In the genomic region with DNA sequence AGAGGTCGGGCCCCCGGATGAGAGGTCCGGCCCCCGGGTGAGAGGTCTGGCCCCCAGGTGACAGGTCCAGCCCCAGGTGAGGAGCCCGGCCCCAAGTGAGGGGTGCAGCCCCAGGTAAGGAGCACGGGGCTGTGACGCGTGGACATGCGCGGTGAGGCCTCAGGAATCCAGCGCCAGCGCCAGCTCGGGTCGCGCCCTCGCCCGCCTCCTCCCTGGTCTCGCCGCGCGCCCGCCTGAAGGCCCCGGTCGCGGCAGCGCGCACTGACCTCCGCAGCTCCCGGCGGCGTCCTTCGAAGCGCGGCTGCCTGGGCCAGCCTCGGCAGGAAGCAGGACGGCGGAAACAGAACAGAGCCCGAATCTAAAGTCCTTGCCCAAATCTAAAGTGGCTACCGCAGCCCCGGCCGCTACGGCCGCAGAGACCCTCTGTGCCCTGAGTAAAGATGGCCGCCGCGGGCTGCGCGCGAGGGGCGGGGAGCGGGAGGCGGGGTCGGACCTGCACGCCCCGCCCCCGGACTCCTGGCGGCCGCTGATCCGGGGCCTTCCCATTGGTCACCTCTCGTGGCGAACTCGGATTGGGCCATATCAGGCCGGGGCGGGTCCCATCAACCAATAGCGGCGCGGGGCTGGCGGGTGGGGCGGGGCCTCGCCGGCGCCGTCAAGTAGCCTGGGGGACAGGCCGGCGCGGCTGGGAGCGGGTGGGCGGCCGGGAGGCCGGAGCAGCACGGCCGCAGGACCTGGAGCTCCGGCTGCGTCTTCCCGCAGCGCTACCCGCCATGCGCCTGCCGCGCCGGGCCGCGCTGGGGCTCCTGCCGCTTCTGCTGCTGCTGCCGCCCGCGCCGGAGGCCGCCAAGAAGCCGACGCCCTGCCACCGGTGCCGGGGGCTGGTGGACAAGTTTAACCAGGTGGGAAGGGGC, we compare ENCODE assay signal across 8 cellular contexts. TPM values are rescaled to one million over a fixed set of nuclear protein-coding genes. Genes with fewer than 3 reads are reported as not detected.
DNase-seq lines count a peak whose midpoint lies in the region; ATAC-seq and TF ChIP-seq lines count a peak whose summit lies in the region.

A gene (minus strand): TSS at position 442 of the 914 bp plus-strand sequence. CDS start 4,673 bp downstream, outside the sequence.
A gene with protein sequence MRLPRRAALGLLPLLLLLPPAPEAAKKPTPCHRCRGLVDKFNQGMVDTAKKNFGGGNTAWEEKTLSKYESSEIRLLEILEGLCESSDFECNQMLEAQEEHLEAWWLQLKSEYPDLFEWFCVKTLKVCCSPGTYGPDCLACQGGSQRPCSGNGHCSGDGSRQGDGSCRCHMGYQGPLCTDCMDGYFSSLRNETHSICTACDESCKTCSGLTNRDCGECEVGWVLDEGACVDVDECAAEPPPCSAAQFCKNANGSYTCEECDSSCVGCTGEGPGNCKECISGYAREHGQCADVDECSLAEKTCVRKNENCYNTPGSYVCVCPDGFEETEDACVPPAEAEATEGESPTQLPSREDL (plus strand): TSS at position 638 of the 914 bp plus-strand sequence. CDS start 136 bp downstream, at position 774.

- H3K36me3 ChIP-seq in heart right ventricle (peaks cover 0 to 44% (median 12%) of the 10 kb centered on the region in 9 donors), upper lobe of left lung (peaks cover 0 to 27% (median 21%) of the 10 kb centered on the region in 4 donors)

- H3K9me3 ChIP-seq in heart right ventricle (no peaks in the 10 kb centered on the region), upper lobe of left lung (no peaks in the 10 kb centered on the region)

- TF ChIP-seq CTCF in GM13977 (IDR thresholded peaks at IDR 0.05; ENCODE audit: extremely low read depth, insufficient read depth, missing control alignments) (no peak), heart right ventricle (IDR thresholded peaks at IDR 0.05) (peak in 2 of 9 donors; percentile 9 to 19), upper lobe of left lung (IDR thresholded peaks at IDR 0.05) (peak in 3 of 6 experiments; percentile 10 to 28 (median 15))

- WGBS in heart right ventricle, 2 donors = 1% methylated on average over 103 of the region's 103 CpGs
- 0 to 1% methylated on average over 2 to 65 of the region's 103 CpGs for WGBS in upper lobe of left lung, 2 donors

- TF ChIP-seq POLR2A in upper lobe of left lung (IDR thresholded peaks at IDR 0.05) = peak in 3 of 4 donors; percentile 64 to 88 (median 78)

- intact Hi-C loops in T-helper 1 cell treated with Interleukin-12 subunit alpha and Interleukin-12 subunit beta and Interleukin-4 antibody, amounts not matched to agents 30 ng/mL and 1 ng/mL, for 36 hours (cut with micrococcal nuclease) = loop anchor here (1.0 kb wide), 6 partner anchors 18 to 151 kb away; a partner anchor contains a TSS
- intact Hi-C loops in heart right ventricle (cut with DNase I) (loop anchor here in 8 of 10 donors (1.0 to 10.0 kb wide), 9 partner anchors 42 to 153 kb away; a partner anchor contains a TSS), posterior vena cava (cut with DNase I) (no loop called here)

- ATAC-seq in HG02852 (IDR thresholded peaks at IDR 0.05; ENCODE audit: unreplicated experiment) = peak; percentile 85
- ATAC-seq in heart right ventricle = peak; percentile 96 to 99 (median 98)
- ATAC-seq in upper lobe of left lung (ENCODE audit: low FRiP score in 2 of 2) = peak; percentile 97 to 98

- H3K4me3 ChIP-seq in heart right ventricle (peak within 1 kb of the TSS; percentile 83 to 97 (median 88)), upper lobe of left lung (peak within 1 kb of the TSS; percentile 80 to 93 (median 90))

- in situ Hi-C loops in GM13977 (cut with MboI; ENCODE audit: low pct_unique_long_range_greater_than_20kb, low sequenced_read_pairs, unreplicated experiment) = no loop called here

- peak within 1 kb of the TSS; percentile 87 to 98 (median 94) for H3K27ac ChIP-seq in heart right ventricle
- H3K27ac ChIP-seq in upper lobe of left lung = peak within 1 kb of the TSS; percentile 91 to 97 (median 94)

- TF ChIP-seq EP300 in upper lobe of left lung (IDR thresholded peaks at IDR 0.05) = no peak

- H3K4me1 ChIP-seq in heart right ventricle = peaks cover 8 to 25% (median 20%) of the 10 kb centered on the region in 9 donors
- peaks cover 17 to 32% (median 19%) of the 10 kb centered on the region in 4 donors for H3K4me1 ChIP-seq in upper lobe of left lung

- H3K27me3 ChIP-seq in heart right ventricle = no peaks in the 10 kb centered on the region
- no peaks in the 10 kb centered on the region for H3K27me3 ChIP-seq in upper lobe of left lung

- DNase-seq in GM13977 (ENCODE audit: low spot score) (peak; percentile 100), NCI-H146 (lab: John Stamatoyannopoulos, UW) (peak; percentile 95), amniotic epithelial cell (ENCODE audit: low read depth) (peak; percentile 94), heart right ventricle (peak; percentile 97 to 98), posterior vena cava (ENCODE audit: low spot score) (peak; percentile 99), upper lobe of left lung (peak; percentile 98 to 99)

RNA-seq across cellular contexts. Expression of the first gene that starts in this region (rescaled TPM):
- total RNA-seq in T-helper 1 cell treated with Interleukin-12 subunit alpha and Interleukin-12 subunit beta and Interleukin-4 antibody, amounts not matched to agents 30 ng/mL and 1 ng/mL, for 36 hours = 20.1 and 21.1 TPM in 2 replicates
- total RNA-seq in heart right ventricle = 10 to 100 TPM in 9 of 10 donors, 1 to 10 TPM in 1; 9.6 to 19.8 (median 16.0) TPM
- 10 to 100 TPM in 1 of 2 donors, 1 to 10 TPM in 1; 9.7 to 10.4 TPM for polyA plus RNA-seq in heart right ventricle
- total RNA-seq in posterior vena cava = 10 to 100 TPM in 1 of 2 donors, 1 to 10 TPM in 1; 8.9 to 11.7 TPM
- 10 to 100 TPM; 14.2 to 32.5 (median 22.3) TPM for total RNA-seq in upper lobe of left lung

RNA-seq across cellular contexts. Expression of the second gene that starts in this region (rescaled TPM):
- total RNA-seq in T-helper 1 cell treated with Interleukin-12 subunit alpha and Interleukin-12 subunit beta and Interleukin-4 antibody, amounts not matched to agents 30 ng/mL and 1 ng/mL, for 36 hours = 97.2 and 98.9 TPM in 2 replicates
- total RNA-seq in heart right ventricle (10 to 100 TPM; 13.0 to 32.5 (median 19.2) TPM), posterior vena cava (10 to 100 TPM; 27.5 to 45.4 TPM), upper lobe of left lung (10 to 100 TPM; 31.2 to 72.6 (median 46.9) TPM)
- 10 to 100 TPM; 11.0 to 90.0 TPM for polyA plus RNA-seq in heart right ventricle

Comparison
In these comparisons a context has a peak if more than half of its experiments do, and no peak if none do; other contexts are left out.
1. Peak in every context shown above with its lines: DNase-seq, ATAC-seq, H3K4me3 ChIP-seq and H3K27ac ChIP-seq.
2. intact Hi-C loops: an anchor here in T-helper 1 cell treated with Interleukin-12 subunit alpha and Interleukin-12 subunit beta and Interleukin-4 antibody, amounts not matched to agents 30 ng/mL and 1 ng/mL, for 36 hours (1.0 kb wide) and heart right ventricle (1.0 to 10.0 kb wide); none called in posterior vena cava.